Comparison of ENCODE assay signal across 8 cellular contexts in the genomic region with DNA sequence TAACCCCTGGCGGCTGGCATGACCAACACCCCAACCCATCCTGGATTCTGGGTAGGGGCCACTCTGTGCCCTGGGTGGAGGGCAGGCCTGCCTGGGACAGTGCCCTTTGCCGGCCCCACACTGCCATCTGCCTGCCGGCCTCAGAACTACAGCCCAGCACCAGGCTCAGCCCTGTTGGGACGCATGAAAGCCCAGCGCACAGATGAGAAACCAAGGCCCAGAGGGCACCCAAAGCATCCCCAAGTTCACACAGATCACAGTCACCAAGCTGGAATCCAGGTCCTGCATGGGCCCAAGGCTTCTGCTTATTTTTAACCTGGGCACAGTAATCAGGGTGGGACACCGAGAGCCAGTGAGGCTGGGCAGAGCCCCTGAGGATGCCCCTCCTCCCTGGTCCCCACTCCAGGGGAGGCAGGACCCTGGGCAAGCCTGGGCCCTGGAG.
A peak's percentile ranks its signal among the peaks of the same experiment; 100 is the strongest.
DNase-seq lines count a peak whose midpoint lies in the region; ATAC-seq, FAIRE-seq and TF ChIP-seq lines count a peak whose summit lies in the region.

No MANE protein-coding gene starts in this region.

- ATAC-seq in HG02981 (IDR thresholded peaks at IDR 0.05; ENCODE audit: unreplicated experiment): peak; percentile 68

- no peak overlapping the region for H3K27ac ChIP-seq in RWPE1

- peak; percentile 70 for TF ChIP-seq CTCF in RWPE1 (conservative IDR thresholded peaks at IDR 0.05; ENCODE audit: low read depth)

- no peak for FAIRE-seq in urothelium cell line (lab: Jason Lieb, UNC)

- POLR2A ChIA-PET in RWPE1 (lab: Yijun Ruan, JAX; ENCODE audit: low non-redundant PET): no interaction called here

- DNase-seq in NCI-H748 (lab: John Stamatoyannopoulos, UW; ENCODE audit: unreplicated experiment): peak; percentile 27
- DNase-seq in NCI-H748 treated with DMSO at 0.1 percent for 48 hours (lab: John Stamatoyannopoulos, UW): no peak
- peak; percentile 48 for DNase-seq in RWPE1 (ENCODE audit: low spot score)
- DNase-seq in activated naive CD4-positive, alpha-beta T cell treated with Interleukin-2 at 50 U/mL for 16 hours: peak; percentile 67
- DNase-seq in glomerular visceral epithelial cell (ENCODE audit: extremely low spot score): peak; percentile 68
- DNase-seq in posterior cingulate gyrus: peak; percentile 58 to 96 (median 82)
- DNase-seq in urothelium cell line (ENCODE audit: low spot score): peak; percentile 72

- intact Hi-C loops in posterior cingulate gyrus (cut with DNase I): loop anchor here (2.0 kb wide), 2 partner anchors 276 to 284 kb away; no protein-coding TSS in a partner anchor

- CTCF ChIA-PET in RWPE1 (lab: Yijun Ruan, JAX): interaction anchor here (0.6 to 3.6 kb wide), 5 partner anchors 17 to 416 kb away, joined by 3 to 16 read pairs (median 3); no protein-coding TSS in a partner anchor
